Comparison of ENCODE assay signal across 11 cellular contexts in genomic region chr1:206816390-206817287, GRCh38. TPM values are rescaled to one million over a fixed set of nuclear protein-coding genes. Genes with fewer than 3 reads are reported as not detected.
A peak's percentile ranks its signal among the peaks of the same experiment; 100 is the strongest.
DNase-seq lines count a peak whose midpoint lies in the region; ATAC-seq and TF ChIP-seq lines count a peak whose summit lies in the region.
"Had no signal": no experiment of that assay in that cellular context is flagged by ENCODE, and none has a peak within 500 bp of the region (broad histone marks: within the 10 kb centered on the region; RNA-seq: fewer than 3 reads in every experiment).

No MANE protein-coding gene starts in this region.

- peak overlapping the region; percentile 7 for H3K4me3 Mint-ChIP-seq in activated CD4-positive, alpha-beta T cell treated with anti-CD3 and anti-CD28 coated beads, Interleukin-2, amount 10 ng/mL, durations not matched to agents 7 days and 5 days
- peak overlapping the region; percentile 56 to 83 for H3K4me3 Mint-ChIP-seq in activated T-cell treated with anti-CD3 and anti-CD28 coated beads, Interleukin-2, amount 50 U/mL, for 72 hours

- H3K27me3 Mint-ChIP-seq in activated CD4-positive, alpha-beta T cell treated with anti-CD3 and anti-CD28 coated beads, Interleukin-2, amount 10 ng/mL, durations not matched to agents 7 days and 5 days = peaks cover 3% of the 10 kb centered on the region
- no peaks in the 10 kb centered on the region for H3K27me3 Mint-ChIP-seq in activated T-cell treated with anti-CD3 and anti-CD28 coated beads, Interleukin-2, amount 50 U/mL, for 72 hours (ENCODE audit: low read depth)

- peak overlapping the region in 7 of 8 donors; percentile 15 to 69 (median 49) for H3K27ac ChIP-seq in spleen
- H3K27ac ChIP-seq: HL-60 had no signal

- POLR2A ChIA-PET in activated CD4-positive, alpha-beta T cell treated with anti-CD3 and anti-CD28 coated beads, Interleukin-2, amount 10 ng/mL, durations not matched to agents 7 days and 5 days (lab: Charles Lee) = interaction anchor here (0.6 to 1.2 kb wide), 3 partner anchors 12 to 67 kb away, joined by 3 read pairs; no protein-coding TSS in a partner anchor

- peaks cover 5 to 59% (median 31%) of the 10 kb centered on the region in 6 donors for H3K4me1 ChIP-seq in spleen

- peaks cover 45% of the 10 kb centered on the region for H3K4me1 Mint-ChIP-seq in activated CD4-positive, alpha-beta T cell treated with anti-CD3 and anti-CD28 coated beads, Interleukin-2, amount 10 ng/mL, durations not matched to agents 7 days and 5 days
- H3K4me1 Mint-ChIP-seq in activated T-cell treated with anti-CD3 and anti-CD28 coated beads, Interleukin-2, amount 50 U/mL, for 72 hours (ENCODE audit: low read depth) = peaks cover 45% of the 10 kb centered on the region

- peak; percentile 49 for ATAC-seq in HG03039 (IDR thresholded peaks at IDR 0.05; ENCODE audit: unreplicated experiment)
- peak; percentile 92 to 93 for ATAC-seq in activated T-cell treated with anti-CD3 and anti-CD28 coated beads, Interleukin-2, amount 50 U/mL, for 72 hours (replicated peaks in 1 of 2)
- ATAC-seq in GM19328 (IDR thresholded peaks at IDR 0.05; ENCODE audit: unreplicated experiment) = no peak

- no peaks in the 10 kb centered on the region for H3K27me3 ChIP-seq in spleen (replicated peaks in 1 of 7)

- CTCF ChIA-PET in activated CD4-positive, alpha-beta T cell treated with anti-CD3 and anti-CD28 coated beads, Interleukin-2, amount 10 ng/mL, durations not matched to agents 7 days and 5 days (lab: Charles Lee) = interaction anchor here (0.8 to 3.2 kb wide), 19 partner anchors 8 to 183 kb away, joined by 3 to 16 read pairs (median 4); partner anchors contain the start of gene IL19

- peak overlapping the region; percentile 88 for H3K27ac Mint-ChIP-seq in activated CD4-positive, alpha-beta T cell treated with anti-CD3 and anti-CD28 coated beads, Interleukin-2, amount 10 ng/mL, durations not matched to agents 7 days and 5 days
- H3K27ac Mint-ChIP-seq in activated T-cell treated with anti-CD3 and anti-CD28 coated beads, Interleukin-2, amount 50 U/mL, for 72 hours = peak overlapping the region; percentile 83

- peak; percentile 59 for DNase-seq in activated CD4-positive, alpha-beta T cell treated with anti-CD3 and anti-CD28 coated beads, Interleukin-2, amount 10 ng/mL, durations not matched to agents 7 days and 5 days
- DNase-seq in activated CD4-positive, alpha-beta T cell treated with anti-CD3 and anti-CD28 coated beads for 1 hour = no peak
- peak; percentile 32 to 44 for DNase-seq in activated T-cell treated with anti-CD3 and anti-CD28 coated beads, Interleukin-2, amount 50 U/mL, for 72 hours
- DNase-seq in spleen (no peak), HuH-7.5 (ENCODE audit: low spot score) (no peak), foreskin fibroblast (no peak)
- DNase-seq: effector CD8-positive, alpha-beta T cell had no signal

- peaks cover 0 to 15% (median 12%) of the 10 kb centered on the region in 8 donors for H3K9me3 ChIP-seq in spleen

- 53 to 71% (median 64%) methylated on average over 4 of the region's 4 CpGs for WGBS in spleen, 5 donors

- H3K9me3 Mint-ChIP-seq in activated CD4-positive, alpha-beta T cell treated with anti-CD3 and anti-CD28 coated beads, Interleukin-2, amount 10 ng/mL, durations not matched to agents 7 days and 5 days = peaks cover 17% of the 10 kb centered on the region
- H3K9me3 Mint-ChIP-seq in activated T-cell treated with anti-CD3 and anti-CD28 coated beads, Interleukin-2, amount 50 U/mL, for 72 hours = peaks cover 2 to 6% of the 10 kb centered on the region in 2 donors

- no peak for TF ChIP-seq POLR2A in spleen (IDR thresholded peaks at IDR 0.05)

- H3K36me3 Mint-ChIP-seq in activated CD4-positive, alpha-beta T cell treated with anti-CD3 and anti-CD28 coated beads, Interleukin-2, amount 10 ng/mL, durations not matched to agents 7 days and 5 days (ENCODE audit: low read depth) = peaks cover 22% of the 10 kb centered on the region
- H3K36me3 Mint-ChIP-seq in activated T-cell treated with anti-CD3 and anti-CD28 coated beads, Interleukin-2, amount 50 U/mL, for 72 hours (ENCODE audit: insufficient read depth in 2 of 2) = peaks cover 3 to 12% of the 10 kb centered on the region in 2 donors

- TF ChIP-seq CTCF in spleen (IDR thresholded peaks at IDR 0.05 in 8 of 11, conservative IDR thresholded peaks at IDR 0.05 in 3 of 11) (no peak), foreskin fibroblast (IDR thresholded peaks at IDR 0.05; ENCODE audit: low read depth, low read length) (no peak)

- H3K36me3 ChIP-seq in spleen = no peaks in the 10 kb centered on the region

- H3K4me3 ChIP-seq in spleen = no peak overlapping the region
- no peak overlapping the region for H3K4me3 ChIP-seq in foreskin fibroblast (ENCODE audit: low read depth in 1 of 2, low read length in 2 of 2)

- intact Hi-C loops in spleen (cut with DNase I; ENCODE audit: low total_unique reads) = loop anchor here (5.0 kb wide), 1 partner anchor 96 kb away; no protein-coding TSS in a partner anchor

RNA-seq across cellular contexts. Expression of gene IL10, which starts 44.3 kb away (rescaled TPM):
- under 1 TPM; 0.12 to 0.15 TPM for total RNA-seq in activated CD4-positive, alpha-beta T cell treated with anti-CD3 and anti-CD28 coated beads, Interleukin-2, amount 10 ng/mL, durations not matched to agents 7 days and 5 days
- total RNA-seq in activated T-cell treated with anti-CD3 and anti-CD28 coated beads, Interleukin-2, amount 50 U/mL, for 72 hours = 1 to 10 TPM in 1 of 2 donors, under 1 TPM in 1; 0.77 to 2.3 TPM
- total RNA-seq in spleen = 10 to 100 TPM in 1 of 7 donors, 1 to 10 TPM in 6; 3.0 to 23.2 (median 6.2) TPM
- 1 to 10 TPM; 3.8 to 5.7 (median 4.4) TPM for polyA plus RNA-seq in spleen
- polyA plus RNA-seq: neural cell had no signal

RNA-seq across cellular contexts. Expression of gene IL19, which starts 46.1 kb away (rescaled TPM):
- total RNA-seq in activated CD4-positive, alpha-beta T cell treated with anti-CD3 and anti-CD28 coated beads, Interleukin-2, amount 10 ng/mL, durations not matched to agents 7 days and 5 days = not detected
- not detected for total RNA-seq in activated T-cell treated with anti-CD3 and anti-CD28 coated beads, Interleukin-2, amount 50 U/mL, for 72 hours
- 1 to 10 TPM in 1 of 7 donors, not detected in 6; 2.2 TPM for total RNA-seq in spleen
- under 1 TPM in 2 of 3 donors, not detected in 1; 0.09 to 0.12 TPM for polyA plus RNA-seq in spleen
- polyA plus RNA-seq: neural cell had no signal

RNA-seq across cellular contexts. Expression of gene IL20, which starts 48.8 kb away (rescaled TPM):
- not detected for total RNA-seq in activated CD4-positive, alpha-beta T cell treated with anti-CD3 and anti-CD28 coated beads, Interleukin-2, amount 10 ng/mL, durations not matched to agents 7 days and 5 days
- total RNA-seq in activated T-cell treated with anti-CD3 and anti-CD28 coated beads, Interleukin-2, amount 50 U/mL, for 72 hours = under 1 TPM in 1 of 2 donors, not detected in 1; 0.28 TPM
- not detected for total RNA-seq in spleen
- polyA plus RNA-seq in spleen = not detected
- polyA plus RNA-seq: neural cell had no signal

Comparison
In these comparisons a context has a peak if more than half of its experiments do, and no peak if none do; other contexts are left out.
1. DNase-seq: peak in activated CD4-positive, alpha-beta T cell treated with anti-CD3 and anti-CD28 coated beads, Interleukin-2, amount 10 ng/mL, durations not matched to agents 7 days and 5 days (single experiment) and activated T-cell treated with anti-CD3 and anti-CD28 coated beads, Interleukin-2, amount 50 U/mL, for 72 hours (2 of 2); none in activated CD4-positive, alpha-beta T cell treated with anti-CD3 and anti-CD28 coated beads for 1 hour (single experiment), spleen (single experiment), HuH-7.5 (single experiment) and foreskin fibroblast (0 of 2).